1 cellular context compared by ENCODE assay signal in the genomic region with DNA sequence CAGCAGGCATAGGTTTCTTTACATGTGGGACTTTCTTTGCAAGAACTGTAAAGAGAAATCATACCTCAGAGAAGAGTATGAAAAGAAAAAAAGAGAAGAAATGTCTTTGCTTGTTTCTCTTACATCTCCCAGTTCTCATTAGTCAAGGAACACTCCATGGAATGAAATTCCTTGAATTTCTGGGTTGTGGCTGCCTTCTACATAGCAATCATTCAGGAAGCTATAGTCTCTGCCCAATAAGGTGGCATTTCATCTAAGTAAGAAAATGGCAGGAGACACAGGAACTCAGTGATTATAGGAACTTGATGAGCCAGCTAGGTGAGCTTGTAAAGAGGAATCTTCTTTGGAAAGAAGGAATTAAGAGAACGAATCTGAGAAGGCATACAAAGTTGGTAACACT.
TF ChIP-seq lines count a peak whose summit lies in the region.

No MANE protein-coding gene starts in this region.

TF ChIP-seq in H1, 55 proteins besides CTCF, POLR2A, EP300 and RAD21:
- TF ChIP-seq SRF (IDR thresholded peaks at IDR 0.05; ENCODE audit: low read depth, low read length) (no peak), TEAD4 (IDR thresholded peaks at IDR 0.05; ENCODE audit: low read depth, low read length) (peak; percentile 39; the same call in 1 of the 2 replicates), MAX (IDR thresholded peaks at IDR 0.05) (no peak), SIX5 (IDR thresholded peaks at IDR 0.05; ENCODE audit: low read depth, low read length) (no peak), USF2 (IDR thresholded peaks at IDR 0.05; ENCODE audit: low read length) (no peak)
